In genomic region chr4:95204873-95205272, GRCh38 we compare ENCODE assay signal across 11 cellular contexts.
DNase-seq lines count a peak whose midpoint lies in the region; ATAC-seq lines count a peak whose summit lies in the region.
"Had no signal": no experiment of that assay in that cellular context is flagged by ENCODE, and none has a peak within 500 bp of the region (broad histone marks: within the 10 kb centered on the region; RNA-seq: fewer than 3 reads in every experiment).

No MANE protein-coding gene starts in this region.

- H3K27me3 ChIP-seq in layer of hippocampus (ENCODE audit: control insufficient read depth, insufficient read depth, low read length), result no peaks in the 10 kb centered on the region

- intact Hi-C loops in sciatic nerve (cut with DNase I), result no loop called here

- ATAC-seq in HG03159 (IDR thresholded peaks at IDR 0.05; ENCODE audit: unreplicated experiment) (no peak), sciatic nerve (no peak), HG02840 (IDR thresholded peaks at IDR 0.05; ENCODE audit: low FRiP score, unreplicated experiment) (no peak)
- ATAC-seq: stimulated activated naive B cell treated with anti-CD40 and anti-IgM and Interleukin-4, amounts not matched to agents 10 μg/mL and 1 μg/mL and 100 μg/mL, for 72 hours had no signal

- peak overlapping the region; percentile 47 for H3K27ac ChIP-seq in layer of hippocampus (ENCODE audit: low read depth, low read length)
- H3K27ac ChIP-seq: HL-60 had no signal

- peak; percentile 43 for DNase-seq in D341Med (ENCODE audit: low spot score)
- DNase-seq in HT1080 (ENCODE audit: low read depth), result peak; percentile 18
- DNase-seq in astrocyte of the hippocampus (ENCODE audit: low read depth, low spot score), result peak; percentile 29
- no peak for DNase-seq in sciatic nerve (ENCODE audit: low spot score)
- DNase-seq in dermis blood vessel endothelial cell, result no peak
- DNase-seq: NCI-H1694; stimulated activated naive B cell treated with anti-CD40 and anti-IgM and Interleukin-4, amounts not matched to agents 10 μg/mL and 1 μg/mL and 100 μg/mL, for 72 hours had no signal

Comparison
In these comparisons a context has a peak if more than half of its experiments do, and no peak if none do; other contexts are left out.
1. DNase-seq: peak in D341Med (single experiment), HT1080 (single experiment) and astrocyte of the hippocampus (single experiment); none in sciatic nerve (single experiment) and dermis blood vessel endothelial cell (single experiment).